8 cellular contexts compared by ENCODE assay signal in the genomic region with DNA sequence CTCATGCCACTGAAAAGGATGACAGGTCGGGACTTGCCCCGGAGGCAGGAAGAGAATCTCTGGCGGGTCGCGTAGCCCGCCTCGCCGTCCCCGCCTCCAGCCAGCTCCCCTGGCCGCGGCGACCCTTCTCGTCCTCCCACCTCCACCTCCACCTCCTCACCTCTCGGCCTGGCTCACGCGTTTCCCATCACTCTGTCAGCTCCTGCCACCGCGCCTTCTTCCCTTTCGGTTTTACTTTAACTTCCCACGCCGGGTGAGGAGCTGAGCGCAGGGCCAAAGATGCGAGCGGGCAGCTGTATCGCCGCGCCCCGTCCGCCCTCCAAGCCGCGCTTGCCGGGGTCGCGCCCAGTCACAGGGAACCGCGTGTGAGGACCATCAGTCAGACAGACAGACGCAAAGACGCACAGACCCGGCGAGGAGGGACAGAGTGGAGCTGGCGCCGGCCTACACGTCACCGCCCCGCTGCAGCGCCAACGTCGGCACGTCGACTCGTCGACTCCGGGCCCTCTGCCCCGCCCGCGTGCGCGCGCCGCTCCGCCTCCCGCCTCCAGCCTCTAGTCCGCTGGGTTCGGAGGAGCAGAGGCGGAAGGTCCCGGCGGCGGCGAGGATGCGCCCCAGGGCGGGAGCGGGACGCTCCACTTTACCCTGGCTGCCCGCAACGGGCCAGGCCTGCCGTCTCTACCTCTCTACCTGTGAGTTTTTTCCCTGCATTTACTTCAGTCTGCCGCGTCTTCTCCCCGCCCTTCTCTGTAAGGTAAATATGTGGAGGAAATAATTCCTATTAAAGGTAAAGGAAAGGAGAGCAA. TPM values are rescaled to one million over a fixed set of nuclear protein-coding genes. Genes with fewer than 3 reads are reported as not detected.
DNase-seq lines count a peak whose midpoint lies in the region; ATAC-seq, FAIRE-seq and TF ChIP-seq lines count a peak whose summit lies in the region.

A gene with protein sequence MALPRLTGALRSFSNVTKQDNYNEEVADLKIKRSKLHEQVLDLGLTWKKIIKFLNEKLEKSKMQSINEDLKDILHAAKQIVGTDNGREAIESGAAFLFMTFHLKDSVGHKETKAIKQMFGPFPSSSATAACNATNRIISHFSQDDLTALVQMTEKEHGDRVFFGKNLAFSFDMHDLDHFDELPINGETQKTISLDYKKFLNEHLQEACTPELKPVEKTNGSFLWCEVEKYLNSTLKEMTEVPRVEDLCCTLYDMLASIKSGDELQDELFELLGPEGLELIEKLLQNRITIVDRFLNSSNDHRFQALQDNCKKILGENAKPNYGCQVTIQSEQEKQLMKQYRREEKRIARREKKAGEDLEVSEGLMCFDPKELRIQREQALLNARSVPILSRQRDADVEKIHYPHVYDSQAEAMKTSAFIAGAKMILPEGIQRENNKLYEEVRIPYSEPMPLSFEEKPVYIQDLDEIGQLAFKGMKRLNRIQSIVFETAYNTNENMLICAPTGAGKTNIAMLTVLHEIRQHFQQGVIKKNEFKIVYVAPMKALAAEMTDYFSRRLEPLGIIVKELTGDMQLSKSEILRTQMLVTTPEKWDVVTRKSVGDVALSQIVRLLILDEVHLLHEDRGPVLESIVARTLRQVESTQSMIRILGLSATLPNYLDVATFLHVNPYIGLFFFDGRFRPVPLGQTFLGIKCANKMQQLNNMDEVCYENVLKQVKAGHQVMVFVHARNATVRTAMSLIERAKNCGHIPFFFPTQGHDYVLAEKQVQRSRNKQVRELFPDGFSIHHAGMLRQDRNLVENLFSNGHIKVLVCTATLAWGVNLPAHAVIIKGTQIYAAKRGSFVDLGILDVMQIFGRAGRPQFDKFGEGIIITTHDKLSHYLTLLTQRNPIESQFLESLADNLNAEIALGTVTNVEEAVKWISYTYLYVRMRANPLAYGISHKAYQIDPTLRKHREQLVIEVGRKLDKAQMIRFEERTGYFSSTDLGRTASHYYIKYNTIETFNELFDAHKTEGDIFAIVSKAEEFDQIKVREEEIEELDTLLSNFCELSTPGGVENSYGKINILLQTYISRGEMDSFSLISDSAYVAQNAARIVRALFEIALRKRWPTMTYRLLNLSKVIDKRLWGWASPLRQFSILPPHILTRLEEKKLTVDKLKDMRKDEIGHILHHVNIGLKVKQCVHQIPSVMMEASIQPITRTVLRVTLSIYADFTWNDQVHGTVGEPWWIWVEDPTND (N-terminal part only) (minus strand): TSS at position 429 of the 806 bp plus-strand sequence. CDS start 13,332 bp downstream, outside the sequence.

- H3K27me3 ChIP-seq in OCI-LY1 (ENCODE audit: insufficient read depth, low read length) (no peaks in the 10 kb centered on the region), endothelial cell of umbilical vein (ENCODE audit: control insufficient read depth in 2 of 2, insufficient read depth in 2 of 2, low read length in 2 of 2) (no peaks in the 10 kb centered on the region), mononuclear cell (ENCODE audit: insufficient read depth, low read length) (no peaks in the 10 kb centered on the region)

- H3K4me1 ChIP-seq in OCI-LY1 (ENCODE audit: insufficient read depth, low read length, severe bottlenecking) (peaks cover 42% of the 10 kb centered on the region), endothelial cell of umbilical vein (ENCODE audit: control insufficient read depth, extremely low read depth, insufficient read depth, low read length) (peaks cover 16% of the 10 kb centered on the region), mononuclear cell (ENCODE audit: insufficient read depth, low read length) (peaks cover 27% of the 10 kb centered on the region)

- no TSS peak for BruUV-seq in endothelial cell of umbilical vein (replicated peaks; lab: Mats Ljungman, UMichigan)

- H3K4me2 ChIP-seq in OCI-LY1 (ENCODE audit: low read length) (peak within 1 kb of the TSS; percentile 85), endothelial cell of umbilical vein (ENCODE audit: insufficient read depth, low read length) (peak within 1 kb of the TSS; percentile 92)

- peak; percentile 97 for ATAC-seq in GM21390 (IDR thresholded peaks at IDR 0.05; ENCODE audit: unreplicated experiment)

- no peaks in the 10 kb centered on the region for H3K9me2 ChIP-seq in OCI-LY1 (ENCODE audit: low read depth, low read length)

- H3K27ac ChIP-seq in OCI-LY1 (ENCODE audit: low read depth, low read length, poor library complexity, severe bottlenecking) (peak within 1 kb of the TSS; percentile 47), endothelial cell of umbilical vein (ENCODE audit: insufficient read depth, low read depth, low read length) (peak within 1 kb of the TSS; percentile 51)

- dilution Hi-C loops in endothelial cell of umbilical vein (cut with MboI; ENCODE audit: extremely low pct_ligation_motif_present, low sequenced_read_pairs): no loop called here

- FAIRE-seq in endothelial cell of umbilical vein (lab: Jason Lieb, UNC): no peak

- peak within 1 kb of the TSS; percentile 90 for H2AFZ ChIP-seq in OCI-LY1 (ENCODE audit: low read length)
- peak within 1 kb of the TSS; percentile 91 for H2AFZ ChIP-seq in endothelial cell of umbilical vein (ENCODE audit: low read depth, low read length)

- CTCF ChIA-PET in endothelial cell of umbilical vein (lab: Charles Lee): interaction anchor here (0.8 to 1.1 kb wide), 2 partner anchors 32 to 774 kb away, joined by 3 to 5 read pairs; no protein-coding TSS in a partner anchor

- H3K9me3 ChIP-seq in OCI-LY1 (ENCODE audit: low read length) (no peaks in the 10 kb centered on the region), endothelial cell of umbilical vein (replicated peaks; ENCODE audit: control insufficient read depth, insufficient read depth, low read length) (no peaks in the 10 kb centered on the region), mononuclear cell (ENCODE audit: low read depth, low read length) (no peaks in the 10 kb centered on the region)

- TF ChIP-seq CTCF in OCI-LY1 (IDR thresholded peaks at IDR 0.05; ENCODE audit: low read length): no peak
- no peak for TF ChIP-seq CTCF in endothelial cell of umbilical vein (IDR thresholded peaks at IDR 0.05; ENCODE audit: extremely low read depth in 1 of 2, insufficient read depth in 1 of 2, low read depth in 1 of 2, low read length in 2 of 2)

- no peaks in the 10 kb centered on the region for H4K20me1 ChIP-seq in OCI-LY1 (ENCODE audit: insufficient read depth, low read length)
- H4K20me1 ChIP-seq in endothelial cell of umbilical vein (replicated peaks; ENCODE audit: control insufficient read depth, extremely low read depth, insufficient read depth, low read length): no peaks in the 10 kb centered on the region

- intact Hi-C loops in endothelial cell of umbilical vein (cut with micrococcal nuclease): no loop called here

- peak; percentile 94 for DNase-seq in D341Med (ENCODE audit: low spot score)
- DNase-seq in HUDEP-2 (lab: John Stamatoyannopoulos, UW; ENCODE audit: unreplicated experiment in 76 of 76): peak; percentile 53 to 98 (median 94)
- peak; percentile 93 for DNase-seq in activated CD8-positive, alpha-beta memory T cell treated with anti-CD3 and anti-CD28 coated beads, Interleukin-2, amount 50 U/mL, for 4 hours
- DNase-seq in endothelial cell of umbilical vein (ENCODE audit: low read depth, low spot score): peak; percentile 91
- DNase-seq in stimulated activated CD8-positive, alpha-beta memory T cell treated with anti-CD3 and anti-CD28 coated beads, Interleukin-2, amount 100 ng/mL, for 48 hours (ENCODE audit: low read depth in 2 of 2): peak; percentile 90 to 91

- H3K79me2 ChIP-seq in OCI-LY1 (ENCODE audit: insufficient read depth, low read length): peaks cover 49% of the 10 kb centered on the region
- peaks cover 48% of the 10 kb centered on the region for H3K79me2 ChIP-seq in endothelial cell of umbilical vein (ENCODE audit: control insufficient read depth, insufficient read depth, low read length)

- H3K9me1 ChIP-seq in endothelial cell of umbilical vein (replicated peaks; ENCODE audit: control insufficient read depth, extremely low read depth, insufficient read depth, low read length): no peaks in the 10 kb centered on the region

- no peaks in the 10 kb centered on the region for H3F3A ChIP-seq in OCI-LY1 (ENCODE audit: insufficient read depth, low read length)

- TF ChIP-seq POLR2A in endothelial cell of umbilical vein (IDR thresholded peaks at IDR 0.05; ENCODE audit: low read depth, low read length): peak; percentile 91

- H3K9ac ChIP-seq in OCI-LY1 (ENCODE audit: low read length) (peak within 1 kb of the TSS; percentile 78), endothelial cell of umbilical vein (replicated peaks; ENCODE audit: extremely low read depth, insufficient read depth, low read length) (peak within 1 kb of the TSS; percentile 70)

- POLR2A ChIA-PET in endothelial cell of umbilical vein (lab: Charles Lee): no interaction called here

- H3K36me3 ChIP-seq in OCI-LY1 (ENCODE audit: insufficient read depth, low read length): peaks cover 7% of the 10 kb centered on the region; the same call in 1 of the 2 replicates
- no peaks in the 10 kb centered on the region for H3K36me3 ChIP-seq in endothelial cell of umbilical vein (ENCODE audit: control insufficient read depth in 2 of 2, extremely low read depth in 1 of 2, insufficient read depth in 2 of 2, low read length in 2 of 2)

- peak within 1 kb of the TSS; percentile 79 for H3K4me3 ChIP-seq in OCI-LY1 (ENCODE audit: low read depth, low read length, poor library complexity, severe bottlenecking)
- peak within 1 kb of the TSS; percentile 65 to 94 (median 70) for H3K4me3 ChIP-seq in endothelial cell of umbilical vein (replicated peaks in 1 of 3; ENCODE audit: insufficient read depth in 1 of 3, low read depth in 1 of 3, low read length in 3 of 3)
- peak within 1 kb of the TSS; percentile 82 for H3K4me3 ChIP-seq in mononuclear cell (ENCODE audit: low read length)

TF ChIP-seq in endothelial cell of umbilical vein, 7 proteins besides CTCF, POLR2A, EP300 and RAD21:
- TF ChIP-seq POLR2AphosphoS5 (IDR thresholded peaks at IDR 0.05; ENCODE audit: insufficient read depth, low read depth, low read length) (peak; percentile 85), MYC (IDR thresholded peaks at IDR 0.05; ENCODE audit: low read depth, low read length) (peak; percentile 67), EZH2 (IDR thresholded peaks at IDR 0.05; ENCODE audit: borderline replicate concordance, low read depth, low read length, severe bottlenecking) (no peak)
- TF ChIP-seq, protein P1, sequence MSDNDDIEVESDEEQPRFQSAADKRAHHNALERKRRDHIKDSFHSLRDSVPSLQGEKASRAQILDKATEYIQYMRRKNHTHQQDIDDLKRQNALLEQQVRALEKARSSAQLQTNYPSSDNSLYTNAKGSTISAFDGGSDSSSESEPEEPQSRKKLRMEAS (IDR thresholded peaks at IDR 0.05; ENCODE audit: insufficient read depth, insufficient read length): peak; percentile 15

RNA-seq across cellular contexts. Expression of the gene that starts here (rescaled TPM):
- total RNA-seq in endothelial cell of umbilical vein: 57.2 and 64.6 TPM in 2 replicates
- polyA plus RNA-seq in endothelial cell of umbilical vein: 13.4 and 15.7 TPM in 2 replicates
- polyA plus RNA-seq in endothelial cell of umbilical vein (2011; cell fraction: cytosol; rRNA removed): 17.6 and 20.6 TPM in 2 replicates
- 29.4 and 31.0 TPM in 2 replicates for polyA plus RNA-seq in endothelial cell of umbilical vein (2011; cell fraction: nucleus; rRNA removed)
- 26.9 and 45.6 TPM in 2 replicates for polyA plus RNA-seq in endothelial cell of umbilical vein (2012)
- 49.6 and 54.7 TPM in 2 replicates for polyA minus RNA-seq in endothelial cell of umbilical vein
- 31.6 TPM for polyA minus RNA-seq in endothelial cell of umbilical vein (2011; cell fraction: cytosol; rRNA and poly(A)+ RNA removed)
- 96.3 and 135 TPM in 2 replicates for polyA minus RNA-seq in endothelial cell of umbilical vein (2011; cell fraction: nucleus; rRNA and poly(A)+ RNA removed)
- 47.5 TPM for total RNA-seq in mononuclear cell

Comparison
In these comparisons a context has a peak if more than half of its experiments do, and no peak if none do; other contexts are left out.
1. Peak in every context shown above with its lines: DNase-seq, ATAC-seq, H3K4me3 ChIP-seq and H3K27ac ChIP-seq.